In the genomic region with DNA sequence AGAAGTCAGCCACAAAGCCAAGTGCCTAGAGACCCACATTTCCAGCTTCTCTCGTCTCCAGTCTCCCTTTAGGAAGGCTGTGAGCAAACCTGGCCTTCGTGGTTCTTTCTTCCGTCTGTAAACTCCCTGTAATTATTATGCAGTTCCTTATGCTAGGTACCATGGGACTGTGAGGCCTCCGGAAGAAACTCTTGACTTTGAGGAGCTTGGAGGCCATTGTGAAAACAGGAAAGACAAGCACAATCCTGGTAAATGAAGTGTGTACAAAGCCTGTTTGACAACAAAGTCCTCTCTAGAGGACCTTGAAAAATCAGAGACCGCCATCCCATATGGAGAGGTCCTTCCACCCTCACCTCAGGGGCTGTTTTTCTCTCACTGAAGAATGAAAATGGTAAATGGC, we compare ENCODE assay signal across 25 cellular contexts.
"Had no signal": no experiment of that assay in that cellular context is flagged by ENCODE, and none has a peak within 500 bp of the region (broad histone marks: within the 10 kb centered on the region; RNA-seq: fewer than 3 reads in every experiment).

No MANE protein-coding gene starts in this region.

- H3K36me3 ChIP-seq: adrenal gland, ascending aorta, brain microvascular endothelial cell, heart left ventricle, ovary, prostate gland, right atrium auricular region, stomach, suprapubic skin, tibial nerve had no signal

- H3K9me3 ChIP-seq: adrenal gland, ascending aorta, heart left ventricle, ovary, prostate gland, right atrium auricular region, stomach, suprapubic skin, tibial nerve had no signal

- DNase-seq: activated CD4-positive, alpha-beta T cell treated with anti-CD3 and anti-CD28 coated beads for 4 hours; activated CD4-positive, alpha-beta T cell treated with anti-CD3 and anti-CD28 coated beads, Interleukin-2, amount 50 U/mL, for 48 hours; activated CD4-positive, CD25-positive, alpha-beta regulatory T cell; activated CD8-positive, alpha-beta memory T cell treated with anti-CD3 and anti-CD28 coated beads, Interleukin-2, amount 50 U/mL, for 48 hours; activated naive CD4-positive, alpha-beta T cell; activated T-cell treated with anti-CD3 and anti-CD28 coated beads, Interleukin-2, amount 50 U/mL, for 4 hours; adrenal gland; brain microvascular endothelial cell; caudate nucleus; effector CD4-positive, alpha-beta T cell; heart left ventricle; left colon; midbrain; natural killer cell; ovary; stimulated activated CD4-positive, alpha-beta T cell treated with anti-CD3 and anti-CD28 coated beads, Interleukin-2, amount 100 ng/mL, for 24 hours; stomach had no signal

- H3K4me1 ChIP-seq: adrenal gland, ascending aorta, heart left ventricle, prostate gland, stomach, tibial nerve had no signal

- ATAC-seq: activated T-cell treated with anti-CD3 and anti-CD28 coated beads, Interleukin-2, amount 50 U/mL, for 4 hours; heart left ventricle; left colon; natural killer cell; stimulated activated memory B cell treated with anti-CD40 and anti-IgM and Interleukin-4, amounts not matched to agents 10 μg/mL and 1 μg/mL and 100 μg/mL, for 72 hours had no signal

- H3K27ac ChIP-seq: adrenal gland, ascending aorta, brain microvascular endothelial cell, heart left ventricle, ovary, prostate gland, right atrium auricular region, skin epidermis, stomach, suprapubic skin, tibial nerve had no signal

- H3K4me3 ChIP-seq: adrenal gland, ascending aorta, heart left ventricle, lung, ovary, prostate gland, right atrium auricular region, skin epidermis, stomach, suprapubic skin, tibial nerve had no signal

- H3K27me3 ChIP-seq: adrenal gland, ascending aorta, brain microvascular endothelial cell, heart left ventricle, ovary, right atrium auricular region, stomach, suprapubic skin, tibial nerve had no signal
